20 cellular contexts compared by ENCODE assay signal in genomic region chr6:135638108-135638507, GRCh38.
"Had no signal": no experiment of that assay in that cellular context is flagged by ENCODE, and none has a peak within 500 bp of the region (broad histone marks: within the 10 kb centered on the region; RNA-seq: fewer than 3 reads in every experiment).

No MANE protein-coding gene starts in this region.

- H3K9me3 Mint-ChIP-seq: activated naive CD4-positive, alpha-beta T cell treated with anti-CD3 and anti-CD28 coated beads, Interleukin-2, amount 10 ng/mL, durations not matched to agents 7 days and 5 days had no signal

- H3K36me3 Mint-ChIP-seq: activated naive CD4-positive, alpha-beta T cell treated with anti-CD3 and anti-CD28 coated beads, Interleukin-2, amount 10 ng/mL, durations not matched to agents 7 days and 5 days had no signal

- H3K27ac Mint-ChIP-seq: activated CD4-positive, alpha-beta memory T cell treated with anti-CD3 and anti-CD28 coated beads, Interleukin-2, amount 10 ng/mL, durations not matched to agents 7 days and 5 days; activated naive CD4-positive, alpha-beta T cell treated with anti-CD3 and anti-CD28 coated beads, Interleukin-2, amount 10 ng/mL, durations not matched to agents 7 days and 5 days had no signal

- ATAC-seq: activated CD4-positive, CD25-positive, alpha-beta regulatory T cell treated with anti-CD3 and anti-CD28 coated beads, Interleukin-2, amount 50 U/mL, for 24 hours; body of pancreas had no signal

- DNase-seq: activated CD4-positive, alpha-beta memory T cell treated with anti-CD3 and anti-CD28 coated beads, Interleukin-2, amount 10 ng/mL, durations not matched to agents 7 days and 5 days; activated CD4-positive, alpha-beta T cell treated with anti-CD3 and anti-CD28 coated beads for 48 hours; activated gamma-delta T cell treated with Interleukin-2 at 50 U/mL for 16 hours; activated naive CD4-positive, alpha-beta T cell treated with anti-CD3 and anti-CD28 coated beads, Interleukin-2, amount 10 ng/mL, durations not matched to agents 7 days and 5 days; amniotic stem cell; body of pancreas; central memory CD4-positive, alpha-beta T cell; MG63; MV-4-11; NCI-H1092 treated with DMSO at 0.1 percent for 48 hours; NCI-H1417 treated with DMSO at 0.1 percent for 48 hours; NCI-H1694; NCI-H2029; NCI-H2107; NCI-H345; NCI-H510A; NCI-H526 treated with DMSO at 0.1 percent for 48 hours; NCI-H82; SIG-M5 had no signal

- H3K4me3 Mint-ChIP-seq: activated CD4-positive, alpha-beta memory T cell treated with anti-CD3 and anti-CD28 coated beads, Interleukin-2, amount 10 ng/mL, durations not matched to agents 7 days and 5 days; activated naive CD4-positive, alpha-beta T cell treated with anti-CD3 and anti-CD28 coated beads, Interleukin-2, amount 10 ng/mL, durations not matched to agents 7 days and 5 days had no signal
